ENCODE assay signal across 8 cellular contexts in genomic region chr13:99312493-99312883, GRCh38. TPM values are rescaled to one million over a fixed set of nuclear protein-coding genes. Genes with fewer than 3 reads are reported as not detected.
DNase-seq lines count a peak whose midpoint lies in the region; ATAC-seq and TF ChIP-seq lines count a peak whose summit lies in the region.

No MANE protein-coding gene starts in this region.

- CTCF ChIA-PET in GM10248 (lab: Yijun Ruan, JAX) = interaction anchor here (0.8 to 2.0 kb wide), 13 partner anchors 8 to 124 kb away, joined by 3 to 8 read pairs (median 4); no protein-coding TSS in a partner anchor

- H2BK15ac ChIP-seq in H9 (ENCODE audit: low read depth, low read length) = no peak overlapping the region

- no peak overlapping the region for H3K4ac ChIP-seq in H9 (ENCODE audit: low read depth, low read length)

- H3K23me2 ChIP-seq in H9 (ENCODE audit: insufficient read length, low read depth, low read length, poor library complexity, severe bottlenecking) = no peaks in the 10 kb centered on the region

- H3K36me3 ChIP-seq in thyroid gland = no peaks in the 10 kb centered on the region

- peaks cover 5% of the 10 kb centered on the region; the same call in 1 of the 2 replicates for H3K79me2 ChIP-seq in H9 (ENCODE audit: insufficient read depth, low read length)

- peaks cover 29 to 32% of the 10 kb centered on the region in 2 experiments for H3K4me1 Mint-ChIP-seq in H9
- H3K4me1 Mint-ChIP-seq in activated naive CD8-positive, alpha-beta T cell treated with anti-CD3 and anti-CD28 coated beads, Interleukin-2, amount 10 ng/mL, durations not matched to agents 7 days and 5 days = peaks cover 52% of the 10 kb centered on the region
- H3K4me1 Mint-ChIP-seq in immature natural killer cell = peaks cover 39 to 71% of the 10 kb centered on the region in 2 donors

- no peak overlapping the region for H3K27ac ChIP-seq in H9 (ENCODE audit: insufficient read length, low read depth, low read length)
- H3K27ac ChIP-seq in thyroid gland = peak overlapping the region; percentile 76 to 84 (median 78)

- H2BK120ac ChIP-seq in H9 (ENCODE audit: low read depth, low read length, poor library complexity, severe bottlenecking) = no peak overlapping the region

- H3K36me3 Mint-ChIP-seq in H9 (ENCODE audit: insufficient read depth in 1 of 3, low read depth in 3 of 3) = peaks cover 6 to 10% (median 10%) of the 10 kb centered on the region in 3 experiments; a peak in 5 of 7 replicates
- peaks cover 53% of the 10 kb centered on the region for H3K36me3 Mint-ChIP-seq in activated naive CD8-positive, alpha-beta T cell treated with anti-CD3 and anti-CD28 coated beads, Interleukin-2, amount 10 ng/mL, durations not matched to agents 7 days and 5 days
- peaks cover 12 to 35% (median 16%) of the 10 kb centered on the region in 3 donors for H3K36me3 Mint-ChIP-seq in immature natural killer cell

- H3K27me3 ChIP-seq in H9 (ENCODE audit: insufficient read depth, low read length) = peaks cover 3% of the 10 kb centered on the region; the same call in 1 of the 2 replicates
- no peaks in the 10 kb centered on the region for H3K27me3 ChIP-seq in thyroid gland

- no peak overlapping the region for H2BK5ac ChIP-seq in H9 (ENCODE audit: insufficient read length, low read length)

- H2BK12ac ChIP-seq in H9 (ENCODE audit: insufficient read length, low read depth, low read length) = no peak overlapping the region

- H3K4me3 Mint-ChIP-seq in H9 (no peak overlapping the region), immature natural killer cell (peak overlapping the region in 1 of 5 donors; percentile 11)
- H3K4me3 Mint-ChIP-seq in activated naive CD8-positive, alpha-beta T cell treated with anti-CD3 and anti-CD28 coated beads, Interleukin-2, amount 10 ng/mL, durations not matched to agents 7 days and 5 days = no peak overlapping the region

- no peak overlapping the region for H2BK20ac ChIP-seq in H9 (ENCODE audit: low read depth, low read length, poor library complexity, severe bottlenecking)

- H3K9me3 ChIP-seq in H9 (ENCODE audit: control insufficient read depth, low read depth, low read length) = no peaks in the 10 kb centered on the region
- H3K9me3 ChIP-seq in thyroid gland = no peaks in the 10 kb centered on the region

- no peak overlapping the region for H2AK5ac ChIP-seq in H9 (ENCODE audit: insufficient read length, low read length)

- TF ChIP-seq POLR2A in thyroid gland (IDR thresholded peaks at IDR 0.05) = peak in 1 of 2 donors; percentile 42

- no peaks in the 10 kb centered on the region; the same call in 1 of the 2 replicates for H3K4me1 ChIP-seq in H9 (ENCODE audit: insufficient read depth, low read length)
- peaks cover 29 to 39% of the 10 kb centered on the region in 2 donors for H3K4me1 ChIP-seq in thyroid gland

- no peak overlapping the region for H3K23ac ChIP-seq in H9 (ENCODE audit: insufficient read length, low read depth, low read length)

- no CpG with 5 or more reads among the region's 7 CpGs for WGBS in H9 (ENCODE audit: extremely low coverage, insufficient read length, low lambda C conversion rate)
- 31 to 35% methylated on average over 7 of the region's 7 CpGs for WGBS in thyroid gland, 2 donors

- H3T11ph ChIP-seq in H9 (ENCODE audit: low read length) = no peak overlapping the region

- H3K56ac ChIP-seq in H9 (ENCODE audit: insufficient read length, low read depth, low read length) = no peak overlapping the region

- no peak overlapping the region for H4K5ac ChIP-seq in H9 (ENCODE audit: insufficient read length, low read depth, low read length)

- H3K14ac ChIP-seq in H9 (ENCODE audit: insufficient read depth, low read length) = no peak overlapping the region

- H4K20me1 ChIP-seq in H9 (ENCODE audit: control insufficient read depth, insufficient read depth, insufficient read length) = no peaks in the 10 kb centered on the region

- no peak overlapping the region for H3K4me3 ChIP-seq in thyroid gland (replicated peaks in 1 of 3)

- DNase-seq in AG08395 (ENCODE audit: low spot score) (peak; percentile 90), H9 (no peak), immature natural killer cell (no peak), thyroid gland (peak; percentile 88 to 90), GM10248 (ENCODE audit: extremely low spot score) (no peak)
- no peak for DNase-seq in activated naive CD8-positive, alpha-beta T cell treated with anti-CD3 and anti-CD28 coated beads, Interleukin-2, amount 10 ng/mL, durations not matched to agents 7 days and 5 days

- TF ChIP-seq CTCF in H9 (conservative IDR thresholded peaks at IDR 0.05) = no peak
- no peak for TF ChIP-seq CTCF in thyroid gland (IDR thresholded peaks at IDR 0.05)
- no peak for TF ChIP-seq CTCF in GM10248 (IDR thresholded peaks at IDR 0.05; ENCODE audit: control extremely low read depth, extremely low read depth, low read depth, missing control alignments)

- no peaks in the 10 kb centered on the region for H3K79me1 ChIP-seq in H9 (ENCODE audit: insufficient read depth, low read depth, low read length, poor library complexity, severe bottlenecking)

- POLR2A ChIA-PET in activated naive CD8-positive, alpha-beta T cell treated with anti-CD3 and anti-CD28 coated beads, Interleukin-2, amount 10 ng/mL, durations not matched to agents 7 days and 5 days (lab: Charles Lee) = interaction anchor here (0.7 to 0.9 kb wide), 2 partner anchors 47 to 95 kb away, joined by 3 read pairs; no protein-coding TSS in a partner anchor
- POLR2A ChIA-PET in GM10248 (lab: Yijun Ruan, JAX) = interaction anchor here (1.1 to 1.2 kb wide), 2 partner anchors 9 to 44 kb away, joined by 4 read pairs; no protein-coding TSS in a partner anchor

- H4K8ac ChIP-seq in H9 (replicated peaks; ENCODE audit: insufficient read length, low read depth, low read length) = no peak overlapping the region

- peak overlapping the region in 2 of 3 experiments; percentile 17 to 69; a peak in 4 of 7 replicates for H3K27ac Mint-ChIP-seq in H9
- peak overlapping the region; percentile 61 for H3K27ac Mint-ChIP-seq in activated naive CD8-positive, alpha-beta T cell treated with anti-CD3 and anti-CD28 coated beads, Interleukin-2, amount 10 ng/mL, durations not matched to agents 7 days and 5 days
- peak overlapping the region in 5 of 6 donors; percentile 3 to 77 (median 60) for H3K27ac Mint-ChIP-seq in immature natural killer cell

- no peak overlapping the region for H4K91ac ChIP-seq in H9 (ENCODE audit: insufficient read length, low read depth, low read length)

- ATAC-seq in activated naive CD8-positive, alpha-beta T cell treated with anti-CD3 and anti-CD28 coated beads, Interleukin-2, amount 10 ng/mL, durations not matched to agents 7 days and 5 days (ENCODE audit: low read depth) = no peak
- ATAC-seq in HG03432 (IDR thresholded peaks at IDR 0.05; ENCODE audit: unreplicated experiment) (no peak), GM18861 (IDR thresholded peaks at IDR 0.05; ENCODE audit: unreplicated experiment) (no peak)

- intact Hi-C loops in thyroid gland (cut with DNase I) = no loop called here

- no peak overlapping the region for H3K4me2 ChIP-seq in H9 (ENCODE audit: insufficient read depth, insufficient read length, low read length)

- H3K9ac ChIP-seq in H9 (ENCODE audit: extremely low read depth, insufficient read length, low read length) = no peak overlapping the region

- no peaks in the 10 kb centered on the region for H3K9me3 Mint-ChIP-seq in H9
- peaks cover 2% of the 10 kb centered on the region for H3K9me3 Mint-ChIP-seq in activated naive CD8-positive, alpha-beta T cell treated with anti-CD3 and anti-CD28 coated beads, Interleukin-2, amount 10 ng/mL, durations not matched to agents 7 days and 5 days
- H3K9me3 Mint-ChIP-seq in immature natural killer cell = no peaks in the 10 kb centered on the region

- no peaks in the 10 kb centered on the region for H3K27me3 Mint-ChIP-seq in H9 (ENCODE audit: low read depth)
- no peaks in the 10 kb centered on the region for H3K27me3 Mint-ChIP-seq in activated naive CD8-positive, alpha-beta T cell treated with anti-CD3 and anti-CD28 coated beads, Interleukin-2, amount 10 ng/mL, durations not matched to agents 7 days and 5 days
- peaks cover 0 to 1% (median 0%) of the 10 kb centered on the region in 3 donors for H3K27me3 Mint-ChIP-seq in immature natural killer cell (ENCODE audit: low read depth in 3 of 3)

- no peak overlapping the region for H2AFZ ChIP-seq in H9 (ENCODE audit: low read length)

- H3K18ac ChIP-seq in H9 (ENCODE audit: insufficient read length, low read depth, low read length) = no peak overlapping the region

RNA-seq across cellular contexts. Expression of gene GPR183, which starts 5.3 kb away (rescaled TPM):
- not detected in 2 replicates for total RNA-seq in H9 (2021)
- total RNA-seq in activated naive CD8-positive, alpha-beta T cell treated with anti-CD3 and anti-CD28 coated beads, Interleukin-2, amount 10 ng/mL, durations not matched to agents 7 days and 5 days = 10 to 100 TPM; 36.4 to 44.9 TPM
- 100 to 1,000 TPM in 1 of 3 donors, 10 to 100 TPM in 2; 63.2 to 154 (median 87.1) TPM for polyA plus RNA-seq in immature natural killer cell
- 1 to 10 TPM; 2.5 to 9.7 (median 5.1) TPM for total RNA-seq in thyroid gland

RNA-seq across cellular contexts. Expression of gene GPR18, which starts 54.3 kb away (rescaled TPM):
- total RNA-seq in H9 (2021) = not detected in 2 replicates
- 10 to 100 TPM; 25.5 to 25.9 TPM for total RNA-seq in activated naive CD8-positive, alpha-beta T cell treated with anti-CD3 and anti-CD28 coated beads, Interleukin-2, amount 10 ng/mL, durations not matched to agents 7 days and 5 days
- 10 to 100 TPM; 10.1 to 30.0 (median 21.1) TPM for polyA plus RNA-seq in immature natural killer cell
- total RNA-seq in thyroid gland = under 1 TPM in 2 of 4 donors, not detected in 2; 0.27 to 0.96 TPM

Comparison
In these comparisons a context has a peak if more than half of its experiments do, and no peak if none do; other contexts are left out.
1. DNase-seq: peak in AG08395 (single experiment) and thyroid gland (2 of 2); none in H9 (single experiment), activated naive CD8-positive, alpha-beta T cell treated with anti-CD3 and anti-CD28 coated beads, Interleukin-2, amount 10 ng/mL, durations not matched to agents 7 days and 5 days (single experiment), immature natural killer cell (0 of 3) and GM10248 (single experiment).
2. RNA of gene GPR18, which starts 54.3 kb away (total RNA-seq): 25.5 to 25.9 TPM in activated naive CD8-positive, alpha-beta T cell treated with anti-CD3 and anti-CD28 coated beads, Interleukin-2, amount 10 ng/mL, durations not matched to agents 7 days and 5 days; 0.27 to 0.96 TPM in thyroid gland and not detected in H9; every median in the first group is over 10 times any median in the second.
3. Peak in every context shown above with its lines, with median percentiles within 50 percentile points of each other: H3K27ac Mint-ChIP-seq.